Comparison of ENCODE assay signal across 8 cellular contexts in the genomic region with DNA sequence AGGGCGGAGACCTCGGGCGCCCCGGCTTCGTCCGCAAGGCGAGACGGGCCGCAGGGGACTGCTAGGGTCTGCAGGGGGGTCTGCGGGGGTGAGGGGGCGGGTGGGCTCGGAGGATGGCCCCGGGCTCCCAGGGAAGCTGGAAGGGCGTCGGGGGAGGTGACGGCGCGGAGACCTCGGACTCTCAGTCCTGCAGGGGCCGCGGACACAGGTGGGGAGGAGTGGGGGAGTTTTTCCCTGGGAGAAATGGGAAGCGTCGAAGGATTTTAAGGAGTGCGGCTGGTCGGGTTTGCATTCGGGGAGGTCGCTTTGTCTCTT. TPM values are rescaled to one million over a fixed set of nuclear protein-coding genes. Genes with fewer than 3 reads are reported as not detected.
A peak's percentile ranks its signal among the peaks of the same experiment; 100 is the strongest.
DNase-seq lines count a peak whose midpoint lies in the region; ATAC-seq, FAIRE-seq and TF ChIP-seq lines count a peak whose summit lies in the region.

No MANE protein-coding gene starts in this region.

- no peak overlapping the region for H3K27ac ChIP-seq in mucosa of rectum (ENCODE audit: low read depth in 2 of 2, low read length in 2 of 2)
- no peak overlapping the region for H3K27ac ChIP-seq in urinary bladder (ENCODE audit: low read depth)

- H3K4me3 ChIP-seq in bronchial epithelial cell (ENCODE audit: low read depth, low read length) (peak overlapping the region; percentile 36), mucosa of rectum (ENCODE audit: low read length in 2 of 2) (peak overlapping the region; percentile 55 to 62), urinary bladder (ENCODE audit: low read depth, low read length) (peak overlapping the region; percentile 42)

- no peak for FAIRE-seq in bronchial epithelial cell (lab: Jason Lieb, UNC)

- no peaks in the 10 kb centered on the region for H3K36me3 ChIP-seq in bronchial epithelial cell (ENCODE audit: control insufficient read depth, insufficient read depth, low read length)
- H3K36me3 ChIP-seq in mucosa of rectum (ENCODE audit: control insufficient read depth in 2 of 2, insufficient read depth in 2 of 2, low read length in 2 of 2) = no peaks in the 10 kb centered on the region
- H3K36me3 ChIP-seq in urinary bladder (ENCODE audit: insufficient read depth) = no peaks in the 10 kb centered on the region

- no peaks in the 10 kb centered on the region for H3K27me3 ChIP-seq in bronchial epithelial cell (ENCODE audit: control insufficient read depth, insufficient read depth, low read length)
- peaks cover 0 to 8% of the 10 kb centered on the region in 2 donors for H3K27me3 ChIP-seq in mucosa of rectum (ENCODE audit: control insufficient read depth in 2 of 2, insufficient read depth in 2 of 2, low read length in 2 of 2)

- no peak for DNase-seq in Right ventricle myocardium inferior (ENCODE audit: missing footprints)
- no peak for DNase-seq in left ventricle myocardium superior
- no peak for DNase-seq in bronchial epithelial cell (ENCODE audit: low read depth)
- DNase-seq in GM10266 (ENCODE audit: extremely low spot score) = no peak
- DNase-seq in activated CD4-positive, CD25-positive, alpha-beta regulatory T cell treated with anti-CD3 and anti-CD28 coated beads, Interleukin-2, amount 50 U/mL, for 72 hours = no peak
- DNase-seq in activated CD8-positive, alpha-beta memory T cell treated with anti-CD3 and anti-CD28 coated beads, Interleukin-2, amount 50 U/mL, for 48 hours = no peak

- intact Hi-C loops in Right ventricle myocardium inferior (cut with DNase I) = loop anchor here (1.0 kb wide), 2 partner anchors 27 to 59 kb away; no protein-coding TSS in a partner anchor
- intact Hi-C loops in left ventricle myocardium superior (cut with micrococcal nuclease) = loop anchor here (10.0 kb wide), 1 partner anchor 62 kb away; no protein-coding TSS in a partner anchor

- ATAC-seq in Right ventricle myocardium inferior = peak; percentile 1
- no peak for ATAC-seq in left ventricle myocardium superior

- TF ChIP-seq CTCF in bronchial epithelial cell (IDR thresholded peaks at IDR 0.05; ENCODE audit: insufficient read depth, low read length, severe bottlenecking) = no peak
- TF ChIP-seq CTCF in GM10266 (IDR thresholded peaks at IDR 0.05; ENCODE audit: control insufficient read depth, insufficient read depth, low read depth, missing control alignments) = no peak

- no peaks in the 10 kb centered on the region for H3K9me3 ChIP-seq in mucosa of rectum (ENCODE audit: control insufficient read depth in 2 of 2, low read length in 2 of 2)

- WGBS in urinary bladder = 1% methylated on average over 27 of the region's 27 CpGs

- H3K4me1 ChIP-seq in mucosa of rectum (ENCODE audit: control insufficient read depth in 2 of 2, insufficient read depth in 2 of 2, low read length in 2 of 2) (peaks cover 13 to 20% of the 10 kb centered on the region in 2 donors), urinary bladder (ENCODE audit: insufficient read depth) (no peaks in the 10 kb centered on the region)

- H3K9ac ChIP-seq in mucosa of rectum (ENCODE audit: low read depth in 1 of 2, low read length in 2 of 2) = peak overlapping the region; percentile 32 to 66

RNA-seq across cellular contexts. Expression of a gene that starts 25.9 kb away (rescaled TPM):
- total RNA-seq in Right ventricle myocardium inferior (5.6 TPM), left ventricle myocardium superior (5.3 TPM), bronchial epithelial cell (5.2 and 5.3 TPM in 2 replicates), urinary bladder (3.5 TPM)
- 6.3 TPM for polyA plus RNA-seq in urinary bladder

RNA-seq across cellular contexts. Expression of a gene that starts 31.3 kb away (rescaled TPM):
- total RNA-seq in Right ventricle myocardium inferior (134 TPM), left ventricle myocardium superior (142 TPM), bronchial epithelial cell (164 and 191 TPM in 2 replicates), urinary bladder (70.3 TPM)
- 162 TPM for polyA plus RNA-seq in urinary bladder

RNA-seq across cellular contexts. Expression of a gene that starts 38.3 kb away (rescaled TPM):
- total RNA-seq in Right ventricle myocardium inferior (10.5 TPM), left ventricle myocardium superior (10.7 TPM), bronchial epithelial cell (29.0 and 41.5 TPM in 2 replicates), urinary bladder (4.9 TPM)
- 19.2 TPM for polyA plus RNA-seq in urinary bladder
